ENCODE assay signal across 9 cellular contexts in the genomic region with DNA sequence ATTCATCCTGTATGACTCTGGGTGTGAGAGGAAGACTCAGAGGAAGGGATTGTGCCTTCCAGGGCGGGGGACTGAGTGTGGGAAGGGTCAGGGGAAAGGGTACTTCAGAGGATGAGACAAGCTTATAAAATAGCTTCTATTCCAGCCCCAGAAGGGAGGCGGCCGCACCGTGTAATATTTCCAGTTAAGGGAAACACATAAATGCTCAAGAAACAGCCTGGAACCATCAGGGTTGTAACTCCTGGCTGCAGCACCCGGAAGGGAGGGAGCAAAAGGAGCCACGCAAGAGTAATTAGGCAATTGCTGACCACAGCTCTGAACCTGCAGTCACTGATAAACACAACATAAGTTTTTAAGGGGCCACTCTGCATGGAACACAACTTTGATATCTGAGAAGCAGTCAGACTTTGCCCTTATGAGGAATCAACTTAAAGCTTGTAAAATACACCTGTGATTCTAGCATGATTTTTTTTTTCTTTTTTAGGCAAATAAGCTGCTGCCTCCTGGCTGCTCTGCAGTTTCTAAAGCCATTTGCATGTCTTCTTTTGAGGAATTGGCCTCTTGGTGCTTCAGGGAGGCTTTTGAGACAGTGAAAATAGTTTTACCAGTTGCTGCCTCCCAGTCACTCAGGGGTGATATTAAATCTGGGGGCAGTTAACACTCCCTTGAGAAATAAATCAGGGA.
A peak's percentile ranks its signal among the peaks of the same experiment; 100 is the strongest.
DNase-seq lines count a peak whose midpoint lies in the region; ATAC-seq and TF ChIP-seq lines count a peak whose summit lies in the region.
"Had no signal": no experiment of that assay in that cellular context is flagged by ENCODE, and none has a peak within 500 bp of the region (broad histone marks: within the 10 kb centered on the region; RNA-seq: fewer than 3 reads in every experiment).

No MANE protein-coding gene starts in this region.

- H3K36me3 ChIP-seq in adrenal gland (replicated peaks in 1 of 2) = no peaks in the 10 kb centered on the region
- no peaks in the 10 kb centered on the region for H3K36me3 ChIP-seq in left lung
- no peaks in the 10 kb centered on the region for H3K36me3 ChIP-seq in CD4-positive, alpha-beta memory T cell (ENCODE audit: insufficient read depth, low read length)

- H3K4me1 Mint-ChIP-seq in CD4-positive, alpha-beta memory T cell = no peaks in the 10 kb centered on the region

- H3K27me3 ChIP-seq in adrenal gland (no peaks in the 10 kb centered on the region), left lung (no peaks in the 10 kb centered on the region)
- H3K27me3 ChIP-seq in CD4-positive, alpha-beta memory T cell (ENCODE audit: insufficient read depth, low read length) = no peaks in the 10 kb centered on the region

- TF ChIP-seq CTCF in adrenal gland (IDR thresholded peaks at IDR 0.05) = no peak
- TF ChIP-seq CTCF in left lung (IDR thresholded peaks at IDR 0.05) = no peak

- H3K4me1 ChIP-seq in adrenal gland (replicated peaks in 1 of 2) (peaks cover 0 to 4% of the 10 kb centered on the region in 2 donors), left lung (peaks cover 10 to 20% of the 10 kb centered on the region in 2 donors)
- no peaks in the 10 kb centered on the region for H3K4me1 ChIP-seq in CD4-positive, alpha-beta memory T cell (ENCODE audit: insufficient read depth, low read length)

- no peaks in the 10 kb centered on the region for H3K9me3 Mint-ChIP-seq in CD4-positive, alpha-beta memory T cell

- DNase-seq in CD1c-positive myeloid dendritic cell (ENCODE audit: extremely low spot score) = peak; percentile 19
- DNase-seq in adrenal gland = peak in 6 of 7 donors; percentile 25 to 68 (median 38)
- DNase-seq in left lung = peak in 1 of 2 donors; percentile 54
- no peak for DNase-seq in NK-92 (lab: John Stamatoyannopoulos, UW; ENCODE audit: unreplicated experiment)
- no peak for DNase-seq in NCI-H2107 (lab: John Stamatoyannopoulos, UW)
- DNase-seq in retina = no peak
- DNase-seq in CD4-positive, alpha-beta memory T cell = no peak

- H3K36me3 Mint-ChIP-seq in CD4-positive, alpha-beta memory T cell = no peaks in the 10 kb centered on the region

- 31 to 44% (median 39%) methylated on average over 6 of the region's 6 CpGs for WGBS in adrenal gland, 4 donors

- H3K27ac ChIP-seq in adrenal gland = peak overlapping the region in 2 of 5 donors; percentile 55 to 69
- H3K27ac ChIP-seq in left lung = peak overlapping the region; percentile 3 to 66
- no peak overlapping the region for H3K27ac ChIP-seq in CD4-positive, alpha-beta memory T cell (ENCODE audit: low read depth, low read length)

- H3K4me3 ChIP-seq in adrenal gland (no peak overlapping the region), left lung (no peak overlapping the region)
- no peak overlapping the region for H3K4me3 ChIP-seq in CD4-positive, alpha-beta memory T cell (ENCODE audit: low read length in 2 of 2)

- no peak overlapping the region for H3K4me3 Mint-ChIP-seq in CD4-positive, alpha-beta memory T cell
- H3K4me3 Mint-ChIP-seq: B cell had no signal

- no peak overlapping the region for H3K27ac Mint-ChIP-seq in CD4-positive, alpha-beta memory T cell
- H3K27ac Mint-ChIP-seq: B cell had no signal

- ATAC-seq in HG03045 (IDR thresholded peaks at IDR 0.05; ENCODE audit: unreplicated experiment) = peak; percentile 57
- peak; percentile 87 for ATAC-seq in left lung

- intact Hi-C loops in adrenal gland (cut with DNase I) (no loop called here), left lung (cut with DNase I) (no loop called here)
- intact Hi-C loops in CD4-positive, alpha-beta memory T cell (cut with micrococcal nuclease) = no loop called here

- CTCF ChIA-PET in CD4-positive, alpha-beta memory T cell (lab: Charles Lee; ENCODE audit: partially characterized antibody) = no interaction called here

- TF ChIP-seq POLR2A in adrenal gland (IDR thresholded peaks at IDR 0.05) = no peak

- H3K9me3 ChIP-seq in adrenal gland (replicated peaks in 1 of 3) (no peaks in the 10 kb centered on the region), left lung (no peaks in the 10 kb centered on the region)
- H3K9me3 ChIP-seq in CD4-positive, alpha-beta memory T cell (ENCODE audit: control insufficient read depth in 1 of 2, low read length in 2 of 2) = no peaks in the 10 kb centered on the region

- POLR2A ChIA-PET in CD4-positive, alpha-beta memory T cell (lab: Charles Lee; ENCODE audit: partially characterized antibody) = no interaction called here

- H3K27me3 Mint-ChIP-seq in CD4-positive, alpha-beta memory T cell = peaks cover 5 to 10% of the 10 kb centered on the region in 2 donors

Comparison
In these comparisons a context has a peak if more than half of its experiments do, and no peak if none do; other contexts are left out.
1. DNase-seq: peak in CD1c-positive myeloid dendritic cell (single experiment) and adrenal gland (6 of 7); none in NK-92 (single experiment), NCI-H2107 (single experiment), retina (single experiment) and CD4-positive, alpha-beta memory T cell (0 of 5).